Comparison of ENCODE assay signal across 33 cellular contexts in the genomic region with DNA sequence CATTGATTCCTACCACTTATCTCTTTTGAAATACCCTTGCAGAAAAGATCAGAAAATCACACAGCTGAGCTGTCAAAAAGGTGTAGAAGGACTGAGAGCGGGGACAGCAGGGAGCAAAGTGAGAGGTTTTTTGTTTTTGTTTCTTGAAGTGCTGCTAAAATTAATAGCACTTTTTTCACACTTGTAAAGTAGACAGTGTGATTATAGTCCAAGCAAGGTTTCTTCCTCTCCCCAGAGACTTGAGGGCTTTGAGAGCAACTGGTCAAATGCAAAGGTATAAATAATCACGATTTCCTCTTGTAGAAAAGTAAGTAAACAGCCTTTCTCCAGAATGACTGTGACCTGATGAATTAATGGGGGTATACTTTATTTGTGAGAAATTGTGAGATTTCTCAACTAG.
DNase-seq lines count a peak whose midpoint lies in the region; ATAC-seq lines count a peak whose summit lies in the region.
"Had no signal": no experiment of that assay in that cellular context is flagged by ENCODE, and none has a peak within 500 bp of the region (broad histone marks: within the 10 kb centered on the region; RNA-seq: fewer than 3 reads in every experiment).

No MANE protein-coding gene starts in this region.

- DNase-seq in NCI-H2227 treated with DMSO at 0.1 percent for 48 hours (lab: John Stamatoyannopoulos, UW) (peak; percentile 1), NCI-H2227 (lab: John Stamatoyannopoulos, UW; ENCODE audit: unreplicated experiment) (no peak), NCI-H2196 treated with DMSO at 0.1 percent for 48 hours (lab: John Stamatoyannopoulos, UW; ENCODE audit: unreplicated experiment) (no peak), HT-29 (ENCODE audit: low spot score) (no peak)
- DNase-seq: activated CD4-positive, alpha-beta T cell treated with anti-CD3 and anti-CD28 coated beads for 48 hours; amygdala; brain microvascular endothelial cell; DMS79; dorsolateral prefrontal cortex; esophagus squamous epithelium; foreskin keratinocyte; GDM1; H9; head of caudate nucleus; KG1; mesendoderm; MM.1S; NCI-H1436 treated with DMSO at 0.1 percent for 48 hours; NCI-H446 treated with DMSO at 0.1 percent for 48 hours; pancreas; retina; RPMI8226; SJCRH30; stimulated activated naive B cell treated with anti-CD40 and anti-IgM and Interleukin-4, amounts not matched to agents 10 μg/mL and 1 μg/mL and 100 μg/mL, for 72 hours; upper lobe of left lung; WERI-Rb-1 had no signal

- peak; percentile 60 for ATAC-seq in GM21381 (IDR thresholded peaks at IDR 0.05; ENCODE audit: unreplicated experiment)
- ATAC-seq in HG03469 (IDR thresholded peaks at IDR 0.05; ENCODE audit: unreplicated experiment): peak; percentile 33
- no peak for ATAC-seq in HG03039 (IDR thresholded peaks at IDR 0.05; ENCODE audit: unreplicated experiment)
- ATAC-seq in HG02870 (IDR thresholded peaks at IDR 0.05; ENCODE audit: unreplicated experiment): no peak
- ATAC-seq: activated naive CD4-positive, alpha-beta T cell treated with anti-CD3 and anti-CD28 coated beads, Interleukin-2, amount 50 U/mL, for 72 hours; activated T-helper 17 cell treated with anti-CD3 and anti-CD28 coated beads, Interleukin-2, amount 50 U/mL, for 72 hours; foreskin keratinocyte; left lobe of liver; pancreas; stimulated activated naive B cell treated with anti-CD40 and anti-IgM and Interleukin-4, amounts not matched to agents 10 μg/mL and 1 μg/mL and 100 μg/mL, for 72 hours had no signal

Comparison
In these comparisons a context has a peak if more than half of its experiments do, and no peak if none do; other contexts are left out.
1. ATAC-seq: peak in GM21381 (single experiment) and HG03469 (single experiment); none in HG03039 (single experiment) and HG02870 (single experiment).